Comparison of ENCODE assay signal across 8 cellular contexts in genomic region chr14:70822706-70823185, GRCh38. TPM values are rescaled to one million over a fixed set of nuclear protein-coding genes. Genes with fewer than 3 reads are reported as not detected.
A peak's percentile ranks its signal among the peaks of the same experiment; 100 is the strongest.
DNase-seq lines count a peak whose midpoint lies in the region; ATAC-seq lines count a peak whose summit lies in the region.

No MANE protein-coding gene starts in this region.

- H3K4me3 ChIP-seq in SJCRH30 = peak overlapping the region; percentile 83
- H3K4me3 ChIP-seq in aorta (ENCODE audit: low read length in 2 of 2) = peak overlapping the region in 1 of 2 donors; percentile 58

- WGBS in aorta, 2 donors = 17 to 20% methylated on average over 14 to 19 of the region's 19 CpGs

- peak; percentile 61 for ATAC-seq in aorta (ENCODE audit: low FRiP score)

- DNase-seq in NCI-H1417 (lab: John Stamatoyannopoulos, UW) (peak; percentile 31 to 73 (median 63)), NCI-H1417 treated with DMSO at 0.1 percent for 48 hours (lab: John Stamatoyannopoulos, UW) (no peak), SJCRH30 (peak; percentile 55 to 64), ecto neural progenitor cell (ENCODE audit: low spot score) (peak; percentile 81), mucosa of gallbladder (ENCODE audit: low spot score) (peak; percentile 19), aorta (peak; percentile 53 to 84), OCI-M2 (lab: John Stamatoyannopoulos, UW; ENCODE audit: unreplicated experiment) (no peak), NAMALWA (ENCODE audit: low spot score) (no peak)

- intact Hi-C loops in aorta (cut with DNase I) = loop anchor here (5.0 to 10.0 kb wide), 3 partner anchors 80 to 150 kb away; partner anchors contain the start of gene PCNX1 (in 1 of the 2)

- no peak overlapping the region for H3K27ac ChIP-seq in SJCRH30
- H3K27ac ChIP-seq in aorta (ENCODE audit: low read depth in 1 of 2, low read length in 2 of 2) = no peak overlapping the region

- H3K4me1 ChIP-seq in SJCRH30 = 0 out of 2 replicates have a peak, but pooled peaks cover 3% of the 10 kb centered on the region
- H3K4me1 ChIP-seq in aorta (ENCODE audit: control insufficient read depth in 1 of 2, insufficient read depth in 2 of 2, low read length in 2 of 2) = no peaks in the 10 kb centered on the region

- H3K36me3 ChIP-seq in SJCRH30 = no peaks in the 10 kb centered on the region
- H3K36me3 ChIP-seq in aorta (ENCODE audit: control insufficient read depth in 1 of 2, insufficient read depth in 2 of 2, low read length in 1 of 2) = no peaks in the 10 kb centered on the region

- no peaks in the 10 kb centered on the region for H3K9me3 ChIP-seq in SJCRH30 (replicated peaks)
- H3K9me3 ChIP-seq in aorta (ENCODE audit: control insufficient read depth, low read length) = no peaks in the 10 kb centered on the region

- H3K27me3 ChIP-seq in SJCRH30 = no peaks in the 10 kb centered on the region
- no peaks in the 10 kb centered on the region for H3K27me3 ChIP-seq in aorta (ENCODE audit: control insufficient read depth in 1 of 2, insufficient read depth in 2 of 2, low read length in 1 of 2)

RNA-seq across cellular contexts. Expression of gene MAP3K9, which starts 13.4 kb away (rescaled TPM):
- 7.3 and 7.8 TPM in 2 replicates for total RNA-seq in SJCRH30 (2014; rRNA removed; shearing (Covaris generic))
- total RNA-seq in mucosa of gallbladder (9.9 TPM), aorta (1 to 10 TPM in 1 of 2 donors, under 1 TPM in 1; 0.84 to 1.5 TPM)
- under 1 TPM; 0.20 to 0.63 TPM for polyA plus RNA-seq in aorta

Comparison
In these comparisons a context has a peak if more than half of its experiments do, and no peak if none do; other contexts are left out.
1. DNase-seq: peak in NCI-H1417 (3 of 3), SJCRH30 (2 of 2), ecto neural progenitor cell (single experiment), mucosa of gallbladder (single experiment) and aorta (2 of 2); none in NCI-H1417 treated with DMSO at 0.1 percent for 48 hours (single experiment), OCI-M2 (single experiment) and NAMALWA (single experiment).